Comparison of ENCODE assay signal across 25 cellular contexts in genomic region chr3:191300422-191300821, GRCh38. TPM values are rescaled to one million over a fixed set of nuclear protein-coding genes. Genes with fewer than 3 reads are reported as not detected.
DNase-seq lines count a peak whose midpoint lies in the region; ATAC-seq and TF ChIP-seq lines count a peak whose summit lies in the region.
"Had no signal": no experiment of that assay in that cellular context is flagged by ENCODE, and none has a peak within 500 bp of the region (broad histone marks: within the 10 kb centered on the region; RNA-seq: fewer than 3 reads in every experiment).

No MANE protein-coding gene starts in this region.

- no peak overlapping the region for H3K4me3 Mint-ChIP-seq in activated CD8-positive, alpha-beta T cell treated with anti-CD3 and anti-CD28 coated beads for 36 hours
- H3K4me3 Mint-ChIP-seq in activated CD8-positive, alpha-beta T cell treated with anti-CD3 and anti-CD28 coated beads, Interleukin-2, amount 10 ng/mL, durations not matched to agents 7 days and 5 days, result no peak overlapping the region
- H3K4me3 Mint-ChIP-seq in stimulated activated naive CD8-positive, alpha-beta T cell treated with anti-CD3 and anti-CD28 coated beads, Interleukin-15, Interleukin-2, amounts not matched to agents 100 ng/mL and 50 ng/mL, for 24 hours, result no peak overlapping the region
- H3K4me3 Mint-ChIP-seq: activated T-cell treated with anti-CD3 and anti-CD28 coated beads, Interleukin-2, amount 50 U/mL, for 4 hours; CD14-positive monocyte; endodermal cell had no signal

- CTCF ChIA-PET in activated CD8-positive, alpha-beta T cell treated with anti-CD3 and anti-CD28 coated beads for 36 hours (lab: Charles Lee), result no interaction called here
- CTCF ChIA-PET in activated CD8-positive, alpha-beta T cell treated with anti-CD3 and anti-CD28 coated beads, Interleukin-2, amount 10 ng/mL, durations not matched to agents 7 days and 5 days (lab: Charles Lee), result no interaction called here
- CTCF ChIA-PET in GM10248 (lab: Yijun Ruan, JAX), result interaction anchor here (1.0 to 1.9 kb wide), 4 partner anchors 15 to 56 kb away, joined by 3 to 7 read pairs (median 4); no protein-coding TSS in a partner anchor

- ATAC-seq in activated CD8-positive, alpha-beta T cell treated with anti-CD3 and anti-CD28 coated beads for 36 hours, result no peak
- no peak for ATAC-seq in activated CD8-positive, alpha-beta T cell treated with anti-CD3 and anti-CD28 coated beads, Interleukin-2, amount 10 ng/mL, durations not matched to agents 7 days and 5 days
- peak; percentile 43 for ATAC-seq in GM21717 (IDR thresholded peaks at IDR 0.05; ENCODE audit: unreplicated experiment)
- ATAC-seq: activated T-cell treated with anti-CD3 and anti-CD28 coated beads, Interleukin-2, amount 50 U/mL, for 4 hours; K562; left lobe of liver had no signal

- POLR2A ChIA-PET in activated CD8-positive, alpha-beta T cell treated with anti-CD3 and anti-CD28 coated beads for 36 hours (lab: Charles Lee), result no interaction called here
- POLR2A ChIA-PET in activated CD8-positive, alpha-beta T cell treated with anti-CD3 and anti-CD28 coated beads, Interleukin-2, amount 10 ng/mL, durations not matched to agents 7 days and 5 days (lab: Charles Lee), result no interaction called here
- POLR2A ChIA-PET in GM10248 (lab: Yijun Ruan, JAX), result no interaction called here

- intact Hi-C loops in activated CD8-positive, alpha-beta T cell treated with anti-CD3 and anti-CD28 coated beads for 36 hours (cut with micrococcal nuclease), result no loop called here

- DNase-seq in activated CD8-positive, alpha-beta T cell treated with anti-CD3 and anti-CD28 coated beads for 36 hours, result peak; percentile 2
- DNase-seq in activated CD8-positive, alpha-beta T cell treated with anti-CD3 and anti-CD28 coated beads, Interleukin-2, amount 10 ng/mL, durations not matched to agents 7 days and 5 days, result no peak
- DNase-seq in NAMALWA (ENCODE audit: low spot score) (peak; percentile 12), GM10248 (ENCODE audit: extremely low spot score) (no peak), NCI-H128 (lab: John Stamatoyannopoulos, UW; ENCODE audit: unreplicated experiment) (no peak), cerebellum (ENCODE audit: low spot score) (no peak)
- DNase-seq: activated CD4-positive, alpha-beta T cell treated with anti-CD3 and anti-CD28 coated beads, Interleukin-2, amount 50 U/mL, for 1 hour; activated T-cell treated with anti-CD3 and anti-CD28 coated beads, Interleukin-2, amount 50 U/mL, for 4 hours; DMS153; endodermal cell; NCI-H1105; NCI-H226; ovary; SIG-M5; stimulated activated CD4-positive, alpha-beta T cell treated with anti-CD3 and anti-CD28 coated beads, Interleukin-4, amount 100 ng/mL, for 1 hour; stimulated activated CD8-positive, alpha-beta memory T cell treated with anti-CD3 and anti-CD28 coated beads, Interleukin-4, amount 100 ng/mL, for 48 hours; transverse colon had no signal

- no peaks in the 10 kb centered on the region for H3K27me3 Mint-ChIP-seq in activated CD8-positive, alpha-beta T cell treated with anti-CD3 and anti-CD28 coated beads for 36 hours
- H3K27me3 Mint-ChIP-seq in activated CD8-positive, alpha-beta T cell treated with anti-CD3 and anti-CD28 coated beads, Interleukin-2, amount 10 ng/mL, durations not matched to agents 7 days and 5 days (ENCODE audit: low read depth), result no peaks in the 10 kb centered on the region
- H3K27me3 Mint-ChIP-seq in stimulated activated naive CD8-positive, alpha-beta T cell treated with anti-CD3 and anti-CD28 coated beads, Interleukin-15, Interleukin-2, amounts not matched to agents 100 ng/mL and 50 ng/mL, for 24 hours, result no peaks in the 10 kb centered on the region

- no peaks in the 10 kb centered on the region for H3K36me3 Mint-ChIP-seq in activated CD8-positive, alpha-beta T cell treated with anti-CD3 and anti-CD28 coated beads for 36 hours (ENCODE audit: low read depth)
- H3K36me3 Mint-ChIP-seq in activated CD8-positive, alpha-beta T cell treated with anti-CD3 and anti-CD28 coated beads, Interleukin-2, amount 10 ng/mL, durations not matched to agents 7 days and 5 days (ENCODE audit: low read depth), result no peaks in the 10 kb centered on the region
- H3K36me3 Mint-ChIP-seq in stimulated activated naive CD8-positive, alpha-beta T cell treated with anti-CD3 and anti-CD28 coated beads, Interleukin-15, Interleukin-2, amounts not matched to agents 100 ng/mL and 50 ng/mL, for 24 hours (ENCODE audit: low read depth), result no peaks in the 10 kb centered on the region
- H3K36me3 Mint-ChIP-seq: CD14-positive monocyte had no signal

- TF ChIP-seq CTCF in activated CD8-positive, alpha-beta T cell treated with anti-CD3 and anti-CD28 coated beads for 36 hours (IDR thresholded peaks at IDR 0.05), result no peak
- TF ChIP-seq CTCF in GM10248 (IDR thresholded peaks at IDR 0.05; ENCODE audit: control extremely low read depth, extremely low read depth, low read depth, missing control alignments), result no peak

- H3K4me1 Mint-ChIP-seq in activated CD8-positive, alpha-beta T cell treated with anti-CD3 and anti-CD28 coated beads for 36 hours (ENCODE audit: low read depth), result no peaks in the 10 kb centered on the region
- no peaks in the 10 kb centered on the region for H3K4me1 Mint-ChIP-seq in activated CD8-positive, alpha-beta T cell treated with anti-CD3 and anti-CD28 coated beads, Interleukin-2, amount 10 ng/mL, durations not matched to agents 7 days and 5 days (ENCODE audit: low read depth)
- H3K4me1 Mint-ChIP-seq in stimulated activated naive CD8-positive, alpha-beta T cell treated with anti-CD3 and anti-CD28 coated beads, Interleukin-15, Interleukin-2, amounts not matched to agents 100 ng/mL and 50 ng/mL, for 24 hours (ENCODE audit: low read depth), result peaks cover 32% of the 10 kb centered on the region

- no peak overlapping the region for H3K27ac Mint-ChIP-seq in activated CD8-positive, alpha-beta T cell treated with anti-CD3 and anti-CD28 coated beads for 36 hours
- H3K27ac Mint-ChIP-seq in activated CD8-positive, alpha-beta T cell treated with anti-CD3 and anti-CD28 coated beads, Interleukin-2, amount 10 ng/mL, durations not matched to agents 7 days and 5 days, result no peak overlapping the region
- peak overlapping the region; percentile 52 for H3K27ac Mint-ChIP-seq in stimulated activated naive CD8-positive, alpha-beta T cell treated with anti-CD3 and anti-CD28 coated beads, Interleukin-15, Interleukin-2, amounts not matched to agents 100 ng/mL and 50 ng/mL, for 24 hours
- H3K27ac Mint-ChIP-seq: endodermal cell had no signal

- H3K9me3 Mint-ChIP-seq in activated CD8-positive, alpha-beta T cell treated with anti-CD3 and anti-CD28 coated beads for 36 hours, result no peaks in the 10 kb centered on the region
- H3K9me3 Mint-ChIP-seq in activated CD8-positive, alpha-beta T cell treated with anti-CD3 and anti-CD28 coated beads, Interleukin-2, amount 10 ng/mL, durations not matched to agents 7 days and 5 days (ENCODE audit: insufficient read depth), result no peaks in the 10 kb centered on the region
- H3K9me3 Mint-ChIP-seq in stimulated activated naive CD8-positive, alpha-beta T cell treated with anti-CD3 and anti-CD28 coated beads, Interleukin-15, Interleukin-2, amounts not matched to agents 100 ng/mL and 50 ng/mL, for 24 hours, result no peaks in the 10 kb centered on the region
- H3K9me3 Mint-ChIP-seq: activated T-cell treated with anti-CD3 and anti-CD28 coated beads, Interleukin-2, amount 50 U/mL, for 4 hours; endodermal cell had no signal

RNA-seq across cellular contexts. Expression of gene CCDC50, which starts 28.8 kb away (rescaled TPM):
- 1 to 10 TPM; 7.3 to 7.6 TPM for total RNA-seq in activated CD8-positive, alpha-beta T cell treated with anti-CD3 and anti-CD28 coated beads for 36 hours
- total RNA-seq in activated CD8-positive, alpha-beta T cell treated with anti-CD3 and anti-CD28 coated beads, Interleukin-2, amount 10 ng/mL, durations not matched to agents 7 days and 5 days, result 1 to 10 TPM; 7.6 to 9.3 TPM
- 72.6 TPM for total RNA-seq in cerebellum

RNA-seq across cellular contexts. Expression of gene UTS2B, which starts 29.9 kb away (rescaled TPM):
- total RNA-seq in activated CD8-positive, alpha-beta T cell treated with anti-CD3 and anti-CD28 coated beads for 36 hours, result not detected
- not detected for total RNA-seq in activated CD8-positive, alpha-beta T cell treated with anti-CD3 and anti-CD28 coated beads, Interleukin-2, amount 10 ng/mL, durations not matched to agents 7 days and 5 days
- 0.64 TPM for total RNA-seq in cerebellum
- total RNA-seq: A172; activated T-cell treated with anti-CD3 and anti-CD28 coated beads, Interleukin-2, amount 50 U/mL, for 4 hours; cardiac muscle cell; H1; K562 had no signal

Comparison
In these comparisons a context has a peak if more than half of its experiments do, and no peak if none do; other contexts are left out.
1. DNase-seq: peak in activated CD8-positive, alpha-beta T cell treated with anti-CD3 and anti-CD28 coated beads for 36 hours (single experiment) and NAMALWA (single experiment); none in activated CD8-positive, alpha-beta T cell treated with anti-CD3 and anti-CD28 coated beads, Interleukin-2, amount 10 ng/mL, durations not matched to agents 7 days and 5 days (single experiment), GM10248 (single experiment), NCI-H128 (single experiment) and cerebellum (single experiment).